Comparison of ENCODE assay signal across 19 cellular contexts in the genomic region with DNA sequence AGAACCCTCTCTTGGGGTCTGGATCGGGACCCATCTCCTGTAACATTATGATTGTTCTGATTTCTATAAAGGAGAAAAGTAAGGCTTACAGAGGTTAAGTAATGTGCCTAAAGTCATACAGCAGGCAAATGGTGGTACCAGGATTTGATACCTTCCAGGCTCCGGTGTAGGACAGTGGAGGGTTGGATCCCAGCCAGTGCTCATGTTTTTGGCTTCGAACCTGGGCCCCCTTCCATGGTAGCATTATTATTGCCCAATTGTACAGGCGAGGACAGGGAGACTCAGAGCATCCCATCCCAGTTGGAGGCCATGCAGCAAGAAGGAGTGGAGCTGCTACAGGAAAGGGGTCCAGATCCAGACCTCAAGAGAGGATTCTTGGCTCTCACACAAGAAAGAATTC.
A peak's percentile ranks its signal among the peaks of the same experiment; 100 is the strongest.
DNase-seq lines count a peak whose midpoint lies in the region; ATAC-seq and TF ChIP-seq lines count a peak whose summit lies in the region.
"Had no signal": no experiment of that assay in that cellular context is flagged by ENCODE, and none has a peak within 500 bp of the region (broad histone marks: within the 10 kb centered on the region; RNA-seq: fewer than 3 reads in every experiment).

No MANE protein-coding gene starts in this region.

- H3K79me1 ChIP-seq in H9 (ENCODE audit: insufficient read depth, low read depth, low read length, poor library complexity, severe bottlenecking): no peaks in the 10 kb centered on the region

- H3K4me3 ChIP-seq in MM.1S (ENCODE audit: low read length) (no peak overlapping the region), neural progenitor cell (no peak overlapping the region), sigmoid colon (no peak overlapping the region)
- H3K4me3 ChIP-seq: BLaER1, GM12878, GM23248, HAP-1 had no signal

- no peaks in the 10 kb centered on the region for H3K23me2 ChIP-seq in H9 (ENCODE audit: insufficient read length, low read depth, low read length, poor library complexity, severe bottlenecking)

- H4K91ac ChIP-seq in H9 (ENCODE audit: insufficient read length, low read depth, low read length): no peak overlapping the region

- no peak overlapping the region for H2BK120ac ChIP-seq in H9 (ENCODE audit: low read depth, low read length, poor library complexity, severe bottlenecking)

- peak in 1 of 4 donors; percentile 36 for TF ChIP-seq EP300 in sigmoid colon (IDR thresholded peaks at IDR 0.05)

- H3K27me3 Mint-ChIP-seq in H9 (ENCODE audit: low read depth) (peaks cover 8% of the 10 kb centered on the region), neural progenitor cell (ENCODE audit: insufficient read depth, low read depth) (peaks cover 24% of the 10 kb centered on the region)

- H2BK20ac ChIP-seq in H9 (ENCODE audit: low read depth, low read length, poor library complexity, severe bottlenecking): no peak overlapping the region

- H3K56ac ChIP-seq in H9 (ENCODE audit: insufficient read length, low read depth, low read length): no peak overlapping the region

- H3K9me2 ChIP-seq in MM.1S (replicated peaks; ENCODE audit: insufficient read depth, low read length): no peaks in the 10 kb centered on the region

- no peak overlapping the region for H4K5ac ChIP-seq in H9 (ENCODE audit: insufficient read length, low read depth, low read length)

- no peak overlapping the region for H2BK12ac ChIP-seq in H9 (ENCODE audit: insufficient read length, low read depth, low read length)

- H2BK15ac ChIP-seq in H9 (ENCODE audit: low read depth, low read length): no peak overlapping the region

- no peaks in the 10 kb centered on the region; a peak in 1 of 7 replicates for H3K36me3 Mint-ChIP-seq in H9 (ENCODE audit: insufficient read depth in 1 of 3, low read depth in 3 of 3)
- H3K36me3 Mint-ChIP-seq in neural progenitor cell: no peaks in the 10 kb centered on the region
- H3K36me3 Mint-ChIP-seq: CD4-positive, CD25-positive, alpha-beta regulatory T cell; CD8-positive, alpha-beta T cell had no signal

- no peak overlapping the region for H3K4ac ChIP-seq in H9 (ENCODE audit: low read depth, low read length)

- H3K27ac Mint-ChIP-seq in H9 (peak overlapping the region in 1 of 3 experiments; percentile 68; a peak in 1 of 7 replicates), neural progenitor cell (peak overlapping the region; percentile 48)
- H3K27ac Mint-ChIP-seq: B cell; CD4-positive, CD25-positive, alpha-beta regulatory T cell; CD8-positive, alpha-beta T cell had no signal

- H3K36me3 ChIP-seq in MM.1S (replicated peaks; ENCODE audit: insufficient read depth, low read length) (no peaks in the 10 kb centered on the region), neural progenitor cell (no peaks in the 10 kb centered on the region), sigmoid colon (no peaks in the 10 kb centered on the region)
- H3K36me3 ChIP-seq: BLaER1, HAP-1 had no signal

- H3T11ph ChIP-seq in H9 (ENCODE audit: low read length): no peak overlapping the region

- no peaks in the 10 kb centered on the region for H4K20me1 ChIP-seq in H9 (ENCODE audit: control insufficient read depth, insufficient read depth, insufficient read length)
- H4K20me1 ChIP-seq in MM.1S (ENCODE audit: insufficient read depth, low read length): no peaks in the 10 kb centered on the region
- H4K20me1 ChIP-seq in neural progenitor cell (ENCODE audit: low read depth): no peaks in the 10 kb centered on the region
- H4K20me1 ChIP-seq: BLaER1 had no signal

- no peaks in the 10 kb centered on the region; the same call in 1 of the 2 replicates for H3K27me3 ChIP-seq in H9 (ENCODE audit: insufficient read depth, low read length)
- H3K27me3 ChIP-seq in MM.1S (replicated peaks; ENCODE audit: insufficient read depth, low read length): 0 out of 2 replicates have a peak, but pooled peaks cover 10% of the 10 kb centered on the region
- no peaks in the 10 kb centered on the region for H3K27me3 ChIP-seq in neural progenitor cell
- no peaks in the 10 kb centered on the region for H3K27me3 ChIP-seq in sigmoid colon
- H3K27me3 ChIP-seq: BLaER1 had no signal

- H3K4me2 ChIP-seq in H9 (ENCODE audit: insufficient read depth, insufficient read length, low read length) (no peak overlapping the region), MM.1S (ENCODE audit: low read depth, low read length) (peak overlapping the region; percentile 19; the same call in 1 of the 2 replicates), neural progenitor cell (no peak overlapping the region)

- no peak overlapping the region for H4K8ac ChIP-seq in H9 (replicated peaks; ENCODE audit: insufficient read length, low read depth, low read length)

- no peaks in the 10 kb centered on the region for H3F3A ChIP-seq in MM.1S (ENCODE audit: insufficient read depth, low read length)
- no peaks in the 10 kb centered on the region for H3F3A ChIP-seq in neural progenitor cell (ENCODE audit: low read depth)

- H3K4me1 Mint-ChIP-seq in H9: peaks cover 64 to 66% of the 10 kb centered on the region in 2 experiments
- H3K4me1 Mint-ChIP-seq in neural progenitor cell: peaks cover 62% of the 10 kb centered on the region
- H3K4me1 Mint-ChIP-seq: B cell; CD4-positive, CD25-positive, alpha-beta regulatory T cell had no signal

- TF ChIP-seq POLR2A in sigmoid colon (IDR thresholded peaks at IDR 0.05): no peak

- no peaks in the 10 kb centered on the region for H3K79me2 ChIP-seq in H9 (ENCODE audit: insufficient read depth, low read length)
- no peaks in the 10 kb centered on the region for H3K79me2 ChIP-seq in MM.1S (ENCODE audit: low read length)
- H3K79me2 ChIP-seq in neural progenitor cell (ENCODE audit: low read depth): no peaks in the 10 kb centered on the region

- no peak overlapping the region for H3K14ac ChIP-seq in H9 (ENCODE audit: insufficient read depth, low read length)

- peak overlapping the region; percentile 47 for H3K18ac ChIP-seq in H9 (ENCODE audit: insufficient read length, low read depth, low read length)

- no peak overlapping the region for H3K27ac ChIP-seq in H9 (ENCODE audit: insufficient read length, low read depth, low read length)
- H3K27ac ChIP-seq in MM.1S (ENCODE audit: low read length): no peak overlapping the region
- no peak overlapping the region for H3K27ac ChIP-seq in neural progenitor cell
- peak overlapping the region in 2 of 4 donors; percentile 36 to 67 for H3K27ac ChIP-seq in sigmoid colon
- H3K27ac ChIP-seq: 22Rv1, BLaER1, C4-2B, GM23248 had no signal

- no peak overlapping the region for H2BK5ac ChIP-seq in H9 (ENCODE audit: insufficient read length, low read length)

- H3K9me3 ChIP-seq in H9 (ENCODE audit: control insufficient read depth, low read depth, low read length): no peaks in the 10 kb centered on the region
- H3K9me3 ChIP-seq in MM.1S (replicated peaks; ENCODE audit: insufficient read depth, low read length): no peaks in the 10 kb centered on the region
- no peaks in the 10 kb centered on the region for H3K9me3 ChIP-seq in neural progenitor cell (ENCODE audit: low read depth)
- no peaks in the 10 kb centered on the region for H3K9me3 ChIP-seq in sigmoid colon
- H3K9me3 ChIP-seq: BLaER1, Caco-2, HAP-1 had no signal

- TF ChIP-seq CTCF in H9 (conservative IDR thresholded peaks at IDR 0.05) (no peak), MM.1S (IDR thresholded peaks at IDR 0.05; ENCODE audit: low read length) (no peak), neural progenitor cell (IDR thresholded peaks at IDR 0.05) (no peak), sigmoid colon (IDR thresholded peaks at IDR 0.05) (no peak)

- DNase-seq in H9 (no peak), MM.1S (no peak), neural progenitor cell (ENCODE audit: low spot score) (no peak), sigmoid colon (peak; percentile 85), T-helper 2 cell (no peak)
- DNase-seq in activated CD4-positive, alpha-beta T cell treated with anti-CD3 and anti-CD28 coated beads, Interleukin-2, amount 50 U/mL, for 48 hours: no peak
- DNase-seq: Caco-2; CD4-positive, CD25-positive, alpha-beta regulatory T cell; CD8-positive, alpha-beta T cell; DMS153; DND-41; GM23248 had no signal

- no peak overlapping the region for H2AK5ac ChIP-seq in H9 (ENCODE audit: insufficient read length, low read length)

- H2AFZ ChIP-seq in H9 (ENCODE audit: low read length): no peak overlapping the region
- no peak overlapping the region for H2AFZ ChIP-seq in MM.1S (ENCODE audit: low read length)
- H2AFZ ChIP-seq in neural progenitor cell (replicated peaks): no peak overlapping the region
- H2AFZ ChIP-seq: GM23248 had no signal

- H3K4me3 Mint-ChIP-seq in H9: no peak overlapping the region
- H3K4me3 Mint-ChIP-seq in neural progenitor cell: no peak overlapping the region
- H3K4me3 Mint-ChIP-seq: B cell; CD4-positive, CD25-positive, alpha-beta regulatory T cell; CD8-positive, alpha-beta T cell had no signal

- ATAC-seq in HG03432 (IDR thresholded peaks at IDR 0.05; ENCODE audit: unreplicated experiment): no peak
- ATAC-seq: CD8-positive, alpha-beta T cell; GM12878 had no signal

- H3K4me1 ChIP-seq in H9 (ENCODE audit: insufficient read depth, low read length): peaks cover 3% of the 10 kb centered on the region; the same call in 1 of the 2 replicates
- H3K4me1 ChIP-seq in MM.1S (ENCODE audit: low read length): peaks cover 7% of the 10 kb centered on the region; the same call in 1 of the 2 replicates
- H3K4me1 ChIP-seq in neural progenitor cell: peaks cover 23% of the 10 kb centered on the region
- H3K4me1 ChIP-seq in sigmoid colon: peaks cover 0 to 55% (median 21%) of the 10 kb centered on the region in 4 donors
- H3K4me1 ChIP-seq: Caco-2, HAP-1 had no signal

- no CpG with 5 or more reads among the region's 4 CpGs for WGBS in H9 (ENCODE audit: extremely low coverage, insufficient read length, low lambda C conversion rate)
- WGBS in sigmoid colon, 2 donors: 55 to 70% methylated on average over 4 of the region's 4 CpGs

- intact Hi-C loops in sigmoid colon (cut with DNase I): no loop called here

- H3K23ac ChIP-seq in H9 (ENCODE audit: insufficient read length, low read depth, low read length): no peak overlapping the region

- H3K9ac ChIP-seq in H9 (ENCODE audit: extremely low read depth, insufficient read length, low read length): no peak overlapping the region
- H3K9ac ChIP-seq in MM.1S (ENCODE audit: low read length): no peak overlapping the region
- H3K9ac ChIP-seq in neural progenitor cell: no peak overlapping the region
- H3K9ac ChIP-seq: BLaER1, GM23248 had no signal

- H3K9me3 Mint-ChIP-seq in H9 (no peaks in the 10 kb centered on the region), neural progenitor cell (no peaks in the 10 kb centered on the region)
- H3K9me3 Mint-ChIP-seq: CD8-positive, alpha-beta T cell had no signal
